Comparison of ENCODE assay signal across 23 cellular contexts in genomic region chr21:15966216-15966615, GRCh38.
"Had no signal": no experiment of that assay in that cellular context is flagged by ENCODE, and none has a peak within 500 bp of the region (broad histone marks: within the 10 kb centered on the region; RNA-seq: fewer than 3 reads in every experiment).

No MANE protein-coding gene starts in this region.

- H3K27ac ChIP-seq: adrenal gland, gastrocnemius medialis, left ventricle myocardium inferior, right lobe of liver, thoracic aorta, WERI-Rb-1 had no signal

- H3K27me3 Mint-ChIP-seq: type B pancreatic cell had no signal

- DNase-seq: activated CD4-positive, alpha-beta T cell treated with anti-CD3 and anti-CD28 coated beads, Interleukin-2, amount 50 U/mL, for 1 hour; activated CD4-positive, CD25-positive, alpha-beta regulatory T cell treated with anti-CD3 and anti-CD28 coated beads, Interleukin-2, amount 50 U/mL, for 72 hours; activated CD8-positive, alpha-beta T cell treated with anti-CD3 and anti-CD28 coated beads, Interleukin-2, amount 10 ng/mL, durations not matched to agents 7 days and 5 days; activated T-cell treated with anti-CD3 and anti-CD28 coated beads, Interleukin-2, amount 50 U/mL, for 1 hour; adrenal gland; effector memory CD8-positive, alpha-beta T cell; gastrocnemius medialis; hippocampal formation; left ventricle myocardium inferior; mammary epithelial cell; naive B cell; occipital lobe; right lobe of liver; stimulated activated CD4-positive, alpha-beta T cell treated with anti-CD3 and anti-CD28 coated beads, Interleukin-2, amount 100 ng/mL, for 48 hours; stimulated activated naive CD4-positive, alpha-beta T cell; T-cell; WERI-Rb-1 had no signal

- H3K9me3 ChIP-seq: adrenal gland, gastrocnemius medialis, left ventricle myocardium inferior, right lobe of liver, thoracic aorta had no signal

- H3K36me3 ChIP-seq: adrenal gland, gastrocnemius medialis, left ventricle myocardium inferior, right lobe of liver, thoracic aorta, WERI-Rb-1 had no signal

- H3K4me1 ChIP-seq: adrenal gland, gastrocnemius medialis, left ventricle myocardium inferior, right lobe of liver had no signal

- H3K27ac Mint-ChIP-seq: activated CD8-positive, alpha-beta T cell treated with anti-CD3 and anti-CD28 coated beads, Interleukin-2, amount 10 ng/mL, durations not matched to agents 7 days and 5 days; activated naive CD4-positive, alpha-beta T cell treated with anti-CD3 and anti-CD28 coated beads, Interleukin-2, amount 50 U/mL, for 72 hours; effector memory CD8-positive, alpha-beta T cell; naive B cell; T-cell; T-helper 2 cell treated with Interferon-gamma antibody and Interleukin-4, amounts not matched to agents 5 μg/mL and 100 μg/mL, for 36 hours; type B pancreatic cell had no signal

- H3K4me1 Mint-ChIP-seq: central memory CD8-positive, alpha-beta T cell; naive B cell; neural crest cell; T-cell had no signal

- H3K4me3 Mint-ChIP-seq: activated CD8-positive, alpha-beta T cell treated with anti-CD3 and anti-CD28 coated beads, Interleukin-2, amount 10 ng/mL, durations not matched to agents 7 days and 5 days; central memory CD8-positive, alpha-beta T cell; effector memory CD8-positive, alpha-beta T cell; naive B cell; neural crest cell; T-cell; T-helper 2 cell treated with Interferon-gamma antibody and Interleukin-4, amounts not matched to agents 5 μg/mL and 100 μg/mL, for 36 hours; type B pancreatic cell had no signal

- H3K36me3 Mint-ChIP-seq: activated naive CD4-positive, alpha-beta T cell treated with anti-CD3 and anti-CD28 coated beads, Interleukin-2, amount 50 U/mL, for 72 hours; naive B cell; T-cell; type B pancreatic cell had no signal

- H3K27me3 ChIP-seq: adrenal gland, gastrocnemius medialis, right lobe of liver had no signal

- ATAC-seq: activated CD8-positive, alpha-beta T cell treated with anti-CD3 and anti-CD28 coated beads, Interleukin-2, amount 10 ng/mL, durations not matched to agents 7 days and 5 days; activated naive CD4-positive, alpha-beta T cell treated with anti-CD3 and anti-CD28 coated beads, Interleukin-2, amount 50 U/mL, for 72 hours; effector memory CD8-positive, alpha-beta T cell; gastrocnemius medialis; right lobe of liver had no signal

- H3K4me3 ChIP-seq: adrenal gland, gastrocnemius medialis, left ventricle myocardium inferior, right lobe of liver, thoracic aorta had no signal

- H3K9me3 Mint-ChIP-seq: activated naive CD4-positive, alpha-beta T cell treated with anti-CD3 and anti-CD28 coated beads, Interleukin-2, amount 50 U/mL, for 72 hours; central memory CD8-positive, alpha-beta T cell; effector memory CD8-positive, alpha-beta T cell; T-cell; T-helper 2 cell treated with Interferon-gamma antibody and Interleukin-4, amounts not matched to agents 5 μg/mL and 100 μg/mL, for 36 hours had no signal
